In the genomic region with DNA sequence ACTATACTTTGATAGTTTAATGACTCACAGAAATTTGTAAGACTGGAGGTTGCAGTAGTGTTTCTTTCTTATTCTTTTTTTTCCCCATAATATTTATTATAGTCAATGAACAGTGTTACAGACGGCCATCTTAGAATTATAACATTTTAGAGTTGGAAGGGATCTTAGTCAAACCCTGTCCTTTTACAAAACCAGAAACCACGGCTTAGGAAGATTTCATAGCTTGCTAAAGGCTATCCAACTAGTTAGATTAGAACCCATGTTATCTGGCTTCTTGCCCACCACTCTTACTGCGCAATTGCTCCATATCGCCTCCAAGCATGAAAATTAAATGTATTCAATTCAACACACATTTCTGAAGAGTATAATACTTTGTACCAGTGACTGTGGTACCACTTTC, we compare ENCODE assay signal across 8 cellular contexts. TPM values are rescaled to one million over a fixed set of nuclear protein-coding genes. Genes with fewer than 3 reads are reported as not detected.
DNase-seq lines count a peak whose midpoint lies in the region; ATAC-seq and TF ChIP-seq lines count a peak whose summit lies in the region.

No MANE protein-coding gene starts in this region.

- intact Hi-C loops in MCF 10A (cut with micrococcal nuclease): loop anchor here (1.0 kb wide), 1 partner anchor 99 kb away; no protein-coding TSS in a partner anchor

- no peaks in the 10 kb centered on the region for H3K9me3 Mint-ChIP-seq in MCF 10A (ENCODE audit: unreplicated experiment)

- no peak for ATAC-seq in HG02763 (IDR thresholded peaks at IDR 0.05; ENCODE audit: unreplicated experiment)
- no peak for ATAC-seq in GM18873 (IDR thresholded peaks at IDR 0.05; ENCODE audit: low FRiP score, unreplicated experiment)

- peak overlapping the region; percentile 73 for H3K4me3 Mint-ChIP-seq in MCF 10A (ENCODE audit: unreplicated experiment)

- POLR2A ChIA-PET in MCF 10A (lab: Yijun Ruan, JAX): interaction anchor here (0.9 to 3.5 kb wide), 6 partner anchors 21 to 170 kb away, joined by 3 to 40 read pairs (median 6); partner anchors contain the start of gene STAG2

- peak overlapping the region; percentile 73 for H3K27ac Mint-ChIP-seq in MCF 10A (ENCODE audit: low read depth, unreplicated experiment)

- CTCF ChIA-PET in MCF 10A (lab: Yijun Ruan, JAX): interaction anchor here (1.0 to 1.1 kb wide), 3 partner anchors 27 to 59 kb away, joined by 3 to 8 read pairs (median 3); no protein-coding TSS in a partner anchor

- no peaks in the 10 kb centered on the region for H3K27me3 Mint-ChIP-seq in MCF 10A (ENCODE audit: insufficient read depth, unreplicated experiment)

- H3K4me1 Mint-ChIP-seq in MCF 10A (ENCODE audit: insufficient read depth, unreplicated experiment): no peaks in the 10 kb centered on the region

- TF ChIP-seq CTCF in MCF 10A (IDR thresholded peaks at IDR 0.05; ENCODE audit: unreplicated experiment): no peak

- peak; percentile 27 for DNase-seq in EH (ENCODE audit: low read depth)
- DNase-seq in NCI-H1105 treated with DMSO at 0.1 percent for 48 hours (lab: John Stamatoyannopoulos, UW): peak; percentile 7
- peak; percentile 44 for DNase-seq in MCF 10A (ENCODE audit: unreplicated experiment)
- peak; percentile 21 for DNase-seq in medulla oblongata (ENCODE audit: extremely low spot score)
- DNase-seq in NCI-H1436 (lab: John Stamatoyannopoulos, UW): no peak
- no peak for DNase-seq in stimulated activated CD4-positive, alpha-beta T cell treated with anti-CD3 and anti-CD28 coated beads, Interleukin-12 subunit alpha, Interleukin-12 subunit beta, amount 100 ng/mL, for 4 hours

- no peaks in the 10 kb centered on the region for H3K36me3 Mint-ChIP-seq in MCF 10A (ENCODE audit: insufficient read depth, unreplicated experiment)

- no TSS peak for BruUV-seq in MCF 10A (replicated peaks; lab: Mats Ljungman, UMichigan)

RNA-seq across cellular contexts. Expression of gene XIAP, which starts 1.1 kb away (rescaled TPM):
- 62.1 and 62.9 TPM in 2 replicates for total RNA-seq in MCF 10A (2022)

Comparison
In these comparisons a context has a peak if more than half of its experiments do, and no peak if none do; other contexts are left out.
1. DNase-seq: peak in EH (single experiment), NCI-H1105 treated with DMSO at 0.1 percent for 48 hours (single experiment), MCF 10A (single experiment) and medulla oblongata (single experiment); none in NCI-H1436 (single experiment) and stimulated activated CD4-positive, alpha-beta T cell treated with anti-CD3 and anti-CD28 coated beads, Interleukin-12 subunit alpha, Interleukin-12 subunit beta, amount 100 ng/mL, for 4 hours (single experiment).